In the genomic region with DNA sequence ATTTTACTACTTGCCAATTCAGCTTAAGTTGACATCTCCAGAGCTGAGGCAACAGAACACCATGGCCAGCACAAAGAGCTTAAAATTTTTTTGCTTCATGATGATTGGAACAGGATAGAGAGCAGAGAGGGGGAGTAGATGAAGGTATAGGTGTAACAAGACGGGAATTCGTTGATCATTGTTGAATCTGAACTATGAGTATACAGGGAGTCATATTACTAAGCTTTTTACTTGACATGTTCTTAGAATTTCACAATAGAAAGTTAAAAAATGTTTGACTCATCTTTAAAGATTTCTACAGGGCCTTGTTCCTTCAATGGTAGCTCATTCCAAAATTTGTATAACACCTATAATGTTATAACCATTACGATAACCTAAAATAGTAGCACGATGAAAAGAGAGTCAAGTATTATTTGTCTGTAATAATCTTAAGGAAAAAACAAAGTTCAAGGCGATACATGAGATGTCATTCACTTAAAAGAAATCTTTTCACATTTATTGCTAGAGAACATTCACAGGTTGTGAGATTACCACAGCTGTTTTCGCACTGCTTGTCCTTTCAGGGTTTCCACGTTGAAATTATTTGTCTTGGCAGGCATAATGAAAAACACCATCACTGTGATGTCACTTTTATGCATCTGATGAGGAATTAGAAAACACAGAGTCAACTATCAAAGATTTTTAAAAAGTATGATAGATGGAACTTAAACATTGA, we compare ENCODE assay signal across 17 cellular contexts. TPM values are rescaled to one million over a fixed set of nuclear protein-coding genes. Genes with fewer than 3 reads are reported as not detected.
A peak's percentile ranks its signal among the peaks of the same experiment; 100 is the strongest.
DNase-seq lines count a peak whose midpoint lies in the region; ATAC-seq, FAIRE-seq and TF ChIP-seq lines count a peak whose summit lies in the region.
"Had no signal": no experiment of that assay in that cellular context is flagged by ENCODE, and none has a peak within 500 bp of the region (broad histone marks: within the 10 kb centered on the region; RNA-seq: fewer than 3 reads in every experiment).

No MANE protein-coding gene starts in this region.

- H3K4me3 ChIP-seq in brain microvascular endothelial cell (ENCODE audit: low read depth, low read length) (no peak overlapping the region), keratinocyte (ENCODE audit: control insufficient read depth in 2 of 3, extremely low read depth in 1 of 3, insufficient read depth in 2 of 3, low read depth in 1 of 3, low read length in 3 of 3) (no peak overlapping the region)
- H3K4me3 ChIP-seq: adrenal gland; BLaER1 treated with 17β-estradiol and CSF1 and Interleukin-3, amounts not matched to agents 10 nM and 100 nM; K562 had no signal

- no peak overlapping the region for H3K4me2 ChIP-seq in keratinocyte (ENCODE audit: control insufficient read depth, extremely low read depth, insufficient read depth, low read depth, low read length)
- H3K4me2 ChIP-seq: BLaER1 treated with 17β-estradiol and CSF1 and Interleukin-3, amounts not matched to agents 10 nM and 100 nM had no signal

- no peak overlapping the region for H3K27ac Mint-ChIP-seq in stimulated activated naive CD8-positive, alpha-beta T cell treated with anti-CD3 and anti-CD28 coated beads, Interleukin-15, amount 100 ng/mL, for 72 hours
- H3K27ac Mint-ChIP-seq: stimulated activated naive B cell treated with anti-CD40 and anti-IgM and Interleukin-4, amounts not matched to agents 10 μg/mL and 1 μg/mL and 100 μg/mL, for 72 hours had no signal

- no peaks in the 10 kb centered on the region for H4K20me1 ChIP-seq in keratinocyte (ENCODE audit: control insufficient read depth, extremely low read depth, insufficient read depth, low read length)
- H4K20me1 ChIP-seq: BLaER1 treated with 17β-estradiol and CSF1 and Interleukin-3, amounts not matched to agents 10 nM and 100 nM had no signal

- H3K9me3 ChIP-seq in keratinocyte (ENCODE audit: control insufficient read depth, low read depth, low read length), result no peaks in the 10 kb centered on the region
- H3K9me3 ChIP-seq: adrenal gland had no signal

- H3K9ac ChIP-seq in keratinocyte (ENCODE audit: control insufficient read depth, extremely low read depth, insufficient read depth, low read length), result no peak overlapping the region
- H3K9ac ChIP-seq: BLaER1 treated with 17β-estradiol and CSF1 and Interleukin-3, amounts not matched to agents 10 nM and 100 nM; parathyroid adenoma had no signal

- H3K4me1 ChIP-seq in keratinocyte (ENCODE audit: control insufficient read depth, extremely low read depth, insufficient read depth, low read length), result no peaks in the 10 kb centered on the region
- H3K4me1 ChIP-seq: adrenal gland; BLaER1 treated with 17β-estradiol and CSF1 and Interleukin-3, amounts not matched to agents 10 nM and 100 nM; parathyroid adenoma had no signal

- dilution Hi-C loops in keratinocyte (cut with MboI; ENCODE audit: extremely low pct_ligation_motif_present, low sequenced_read_pairs), result no loop called here

- H3K9me3 Mint-ChIP-seq in stimulated activated naive CD8-positive, alpha-beta T cell treated with anti-CD3 and anti-CD28 coated beads, Interleukin-15, amount 100 ng/mL, for 72 hours, result no peaks in the 10 kb centered on the region
- H3K9me3 Mint-ChIP-seq: stimulated activated naive B cell treated with anti-CD40 and anti-IgM and Interleukin-4, amounts not matched to agents 10 μg/mL and 1 μg/mL and 100 μg/mL, for 72 hours had no signal

- no peak for FAIRE-seq in keratinocyte (lab: Jason Lieb, UNC)
- FAIRE-seq: K562 had no signal

- H3K36me3 ChIP-seq in brain microvascular endothelial cell (replicated peaks) (no peaks in the 10 kb centered on the region), keratinocyte (ENCODE audit: control insufficient read depth in 2 of 2, extremely low read depth in 1 of 2, insufficient read depth in 2 of 2, low read length in 2 of 2) (no peaks in the 10 kb centered on the region)
- H3K36me3 ChIP-seq: adrenal gland; BLaER1 treated with 17β-estradiol and CSF1 and Interleukin-3, amounts not matched to agents 10 nM and 100 nM had no signal

- no peak for DNase-seq in stimulated activated naive CD8-positive, alpha-beta T cell treated with anti-CD3 and anti-CD28 coated beads, Interleukin-15, Interleukin-2, amounts not matched to agents 100 U/mL and 50 U/mL, for 24 hours
- DNase-seq in stimulated activated naive CD8-positive, alpha-beta T cell treated with anti-CD3 and anti-CD28 coated beads, Interleukin-15, amount 100 ng/mL, for 72 hours, result no peak
- peak; percentile 83 for DNase-seq in brain microvascular endothelial cell
- DNase-seq in keratinocyte (ENCODE audit: low read depth, low spot score), result peak; percentile 17
- no peak for DNase-seq in stimulated activated CD4-positive, alpha-beta T cell treated with anti-CD3 and anti-CD28 coated beads, Interleukin-12 subunit alpha, Interleukin-12 subunit beta, amount 100 ng/mL, for 4 hours
- no peak for DNase-seq in CD1c-positive myeloid dendritic cell (ENCODE audit: extremely low spot score)
- DNase-seq in NCI-H2107 (lab: John Stamatoyannopoulos, UW), result no peak
- DNase-seq: adrenal gland; effector memory CD4-positive, alpha-beta T cell; hypothalamus; NCI-H1694; stimulated activated CD4-positive, alpha-beta T cell treated with anti-CD3 and anti-CD28 coated beads, Interleukin-2, amount 100 ng/mL, for 24 hours; stimulated activated naive B cell treated with anti-CD40 and anti-IgM and Interleukin-4, amounts not matched to agents 10 μg/mL and 1 μg/mL and 100 μg/mL, for 72 hours had no signal

- TF ChIP-seq CTCF in brain microvascular endothelial cell (IDR thresholded peaks at IDR 0.05; ENCODE audit: low read depth, low read length, missing control alignments) (no peak), keratinocyte (optimal IDR thresholded peaks at IDR 0.05 in 1 of 3, IDR thresholded peaks at IDR 0.05 in 1 of 3, conservative IDR thresholded peaks at IDR 0.05 in 1 of 3; ENCODE audit: extremely low read depth in 1 of 3, insufficient read depth in 2 of 3, low read length in 3 of 3) (no peak)

- H3K79me2 ChIP-seq in keratinocyte (ENCODE audit: control insufficient read depth, insufficient read depth, low read length), result no peaks in the 10 kb centered on the region
- H3K79me2 ChIP-seq: parathyroid adenoma had no signal

- in situ Hi-C loops in brain microvascular endothelial cell (cut with HindIII; ENCODE audit: low pct_ligation_motif_present, low sequenced_read_pairs), result no loop called here

- H3K4me3 Mint-ChIP-seq in stimulated activated naive CD8-positive, alpha-beta T cell treated with anti-CD3 and anti-CD28 coated beads, Interleukin-15, amount 100 ng/mL, for 72 hours, result no peak overlapping the region
- H3K4me3 Mint-ChIP-seq: stimulated activated naive B cell treated with anti-CD40 and anti-IgM and Interleukin-4, amounts not matched to agents 10 μg/mL and 1 μg/mL and 100 μg/mL, for 72 hours had no signal

- no peak overlapping the region for H2AFZ ChIP-seq in keratinocyte (ENCODE audit: control insufficient read depth, low read length)
- H2AFZ ChIP-seq: parathyroid adenoma had no signal

- no peaks in the 10 kb centered on the region for H3K9me1 ChIP-seq in keratinocyte (ENCODE audit: control insufficient read depth, extremely low read depth, insufficient read depth, low read length)

- H3K4me1 Mint-ChIP-seq in stimulated activated naive CD8-positive, alpha-beta T cell treated with anti-CD3 and anti-CD28 coated beads, Interleukin-15, amount 100 ng/mL, for 72 hours, result no peaks in the 10 kb centered on the region
- H3K4me1 Mint-ChIP-seq: stimulated activated naive B cell treated with anti-CD40 and anti-IgM and Interleukin-4, amounts not matched to agents 10 μg/mL and 1 μg/mL and 100 μg/mL, for 72 hours had no signal

- H3K27me3 ChIP-seq in brain microvascular endothelial cell (replicated peaks), result no peaks in the 10 kb centered on the region
- H3K27me3 ChIP-seq in keratinocyte (ENCODE audit: control insufficient read depth, extremely low read depth, insufficient read depth, low read length), result no peaks in the 10 kb centered on the region
- H3K27me3 ChIP-seq: adrenal gland; BLaER1 treated with 17β-estradiol and CSF1 and Interleukin-3, amounts not matched to agents 10 nM and 100 nM had no signal

- H3K27me3 Mint-ChIP-seq in stimulated activated naive CD8-positive, alpha-beta T cell treated with anti-CD3 and anti-CD28 coated beads, Interleukin-15, amount 100 ng/mL, for 72 hours, result no peaks in the 10 kb centered on the region

- H3K27ac ChIP-seq in brain microvascular endothelial cell (peak overlapping the region; percentile 64), keratinocyte (ENCODE audit: control insufficient read depth, insufficient read depth, low read length) (no peak overlapping the region)
- H3K27ac ChIP-seq: adrenal gland; BLaER1 treated with 17β-estradiol and CSF1 and Interleukin-3, amounts not matched to agents 10 nM and 100 nM; parathyroid adenoma had no signal

- ATAC-seq in stimulated activated naive CD8-positive, alpha-beta T cell treated with anti-CD3 and anti-CD28 coated beads, Interleukin-15, Interleukin-2, amounts not matched to agents 100 U/mL and 50 U/mL, for 24 hours, result peak; percentile 38
- ATAC-seq in stimulated activated naive CD8-positive, alpha-beta T cell treated with anti-CD3 and anti-CD28 coated beads, Interleukin-15, amount 100 ng/mL, for 72 hours, result no peak
- ATAC-seq in GM18519 (IDR thresholded peaks at IDR 0.05; ENCODE audit: low FRiP score, unreplicated experiment), result no peak
- ATAC-seq: K562; stimulated activated naive B cell treated with anti-CD40 and anti-IgM and Interleukin-4, amounts not matched to agents 10 μg/mL and 1 μg/mL and 100 μg/mL, for 72 hours had no signal

RNA-seq across cellular contexts. Expression of a gene that starts 33.9 kb away (rescaled TPM):
- 0.07 to 0.12 TPM (median 0.12 TPM) in 3 replicates for polyA plus RNA-seq in keratinocyte
- not detected for polyA plus RNA-seq in keratinocyte (2011; ENCODE audit: low read depth)
- 0.12 and 0.18 TPM in 2 replicates for polyA plus RNA-seq in keratinocyte (2011; cell fraction: cytosol; rRNA removed)
- 0.06 TPM in 1 of 2 replicates, not detected in the other for polyA plus RNA-seq in keratinocyte (2011; cell fraction: nucleus; rRNA removed)
- polyA plus RNA-seq in keratinocyte (2012; ENCODE audit: low replicate concordance), result not detected in 2 replicates
- not detected in 3 replicates for polyA minus RNA-seq in keratinocyte
- polyA minus RNA-seq in keratinocyte (2011; cell fraction: cytosol; rRNA and poly(A)+ RNA removed), result not detected
- 0.08 TPM in 1 of 2 replicates, not detected in the other for polyA minus RNA-seq in keratinocyte (2011; cell fraction: nucleus; rRNA and poly(A)+ RNA removed)

RNA-seq across cellular contexts. Expression of a gene that starts 44.6 kb away (rescaled TPM):
- not detected in 3 replicates for polyA plus RNA-seq in keratinocyte
- polyA plus RNA-seq in keratinocyte (2011; ENCODE audit: low read depth), result not detected
- polyA plus RNA-seq in keratinocyte (2011; cell fraction: cytosol; rRNA removed), result not detected in 2 replicates
- not detected in 2 replicates for polyA plus RNA-seq in keratinocyte (2011; cell fraction: nucleus; rRNA removed)
- not detected in 2 replicates for polyA plus RNA-seq in keratinocyte (2012; ENCODE audit: low replicate concordance)
- not detected in 3 replicates for polyA minus RNA-seq in keratinocyte
- not detected for polyA minus RNA-seq in keratinocyte (2011; cell fraction: cytosol; rRNA and poly(A)+ RNA removed)
- polyA minus RNA-seq in keratinocyte (2011; cell fraction: nucleus; rRNA and poly(A)+ RNA removed), result not detected in 2 replicates
- polyA plus RNA-seq: K562 had no signal

RNA-seq across cellular contexts. Expression of a gene that starts 58.4 kb away (rescaled TPM):
- polyA plus RNA-seq in keratinocyte, result 12.0 to 25.8 TPM (median 16.7 TPM) in 3 replicates
- polyA plus RNA-seq in keratinocyte (2011; ENCODE audit: low read depth), result 13.4 TPM
- 9.7 and 22.4 TPM in 2 replicates for polyA plus RNA-seq in keratinocyte (2011; cell fraction: cytosol; rRNA removed)
- polyA plus RNA-seq in keratinocyte (2011; cell fraction: nucleus; rRNA removed), result 17.9 and 25.8 TPM in 2 replicates
- polyA plus RNA-seq in keratinocyte (2012; ENCODE audit: low replicate concordance), result 40.5 and 46.0 TPM in 2 replicates
- 1.7 to 13.3 TPM (median 5.5 TPM) in 3 replicates for polyA minus RNA-seq in keratinocyte
- polyA minus RNA-seq in keratinocyte (2011; cell fraction: cytosol; rRNA and poly(A)+ RNA removed), result 48.9 TPM
- 14.9 and 33.7 TPM in 2 replicates for polyA minus RNA-seq in keratinocyte (2011; cell fraction: nucleus; rRNA and poly(A)+ RNA removed)

RNA-seq across cellular contexts. Expression of a gene that starts 58.6 kb away (rescaled TPM):
- 23.9 to 41.9 TPM (median 29.5 TPM) in 3 replicates for polyA plus RNA-seq in keratinocyte
- polyA plus RNA-seq in keratinocyte (2011; ENCODE audit: low read depth), result 45.7 TPM
- 16.1 and 24.0 TPM in 2 replicates for polyA plus RNA-seq in keratinocyte (2011; cell fraction: cytosol; rRNA removed)
- polyA plus RNA-seq in keratinocyte (2011; cell fraction: nucleus; rRNA removed), result 28.5 and 39.1 TPM in 2 replicates
- polyA plus RNA-seq in keratinocyte (2012; ENCODE audit: low replicate concordance), result 17.7 and 39.1 TPM in 2 replicates
- polyA minus RNA-seq in keratinocyte, result 9.9 to 41.7 TPM (median 19.6 TPM) in 3 replicates
- 20.5 TPM for polyA minus RNA-seq in keratinocyte (2011; cell fraction: cytosol; rRNA and poly(A)+ RNA removed)
- 21.9 and 38.4 TPM in 2 replicates for polyA minus RNA-seq in keratinocyte (2011; cell fraction: nucleus; rRNA and poly(A)+ RNA removed)

Comparison
In these comparisons a context has a peak if more than half of its experiments do, and no peak if none do; other contexts are left out.
1. DNase-seq: peak in brain microvascular endothelial cell (single experiment) and keratinocyte (single experiment); none in stimulated activated naive CD8-positive, alpha-beta T cell treated with anti-CD3 and anti-CD28 coated beads, Interleukin-15, Interleukin-2, amounts not matched to agents 100 U/mL and 50 U/mL, for 24 hours (single experiment), stimulated activated naive CD8-positive, alpha-beta T cell treated with anti-CD3 and anti-CD28 coated beads, Interleukin-15, amount 100 ng/mL, for 72 hours (0 of 2), stimulated activated CD4-positive, alpha-beta T cell treated with anti-CD3 and anti-CD28 coated beads, Interleukin-12 subunit alpha, Interleukin-12 subunit beta, amount 100 ng/mL, for 4 hours (single experiment), CD1c-positive myeloid dendritic cell (single experiment) and NCI-H2107 (single experiment).